Comparison of ENCODE assay signal across 8 cellular contexts in the genomic region with DNA sequence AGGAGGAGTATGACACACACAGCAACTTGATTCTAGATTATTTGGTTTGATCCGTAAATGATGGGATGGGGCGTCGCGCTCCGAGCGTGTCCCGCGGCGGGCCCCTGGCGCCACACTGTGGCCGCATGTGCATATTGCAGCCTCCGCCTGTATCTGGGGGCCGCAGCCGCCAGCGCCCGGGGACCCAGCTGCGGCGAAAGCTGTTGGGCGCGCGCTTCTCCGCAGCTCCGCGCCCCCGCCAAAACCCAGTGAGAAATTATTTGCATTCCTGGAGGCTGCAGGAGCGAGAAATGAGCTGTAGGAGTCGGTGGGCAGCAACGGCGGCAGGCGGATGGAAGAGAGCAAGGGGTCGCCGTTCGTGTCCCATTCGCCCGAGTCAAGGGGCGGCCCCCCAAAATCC. TPM values are rescaled to one million over a fixed set of nuclear protein-coding genes. Genes with fewer than 3 reads are reported as not detected.
A peak's percentile ranks its signal among the peaks of the same experiment; 100 is the strongest.
DNase-seq lines count a peak whose midpoint lies in the region; TF ChIP-seq lines count a peak whose summit lies in the region.
"Not testable (repeated sequence)": the region's sequence is repeated elsewhere in the genome, so short reads cannot be mapped to it uniquely, and the experiment has no call there.

No MANE protein-coding gene starts in this region.

- not testable (repeated sequence) for H3K23me2 ChIP-seq in H9 (ENCODE audit: insufficient read length, low read depth, low read length, poor library complexity, severe bottlenecking)

- not testable (repeated sequence) for H3K9me3 ChIP-seq in H9 (ENCODE audit: control insufficient read depth, low read depth, low read length); Karpas-422 (ENCODE audit: low read length); subcutaneous abdominal adipose tissue (ENCODE audit: control insufficient read depth in 5 of 5, low read length in 5 of 5)

- peak overlapping the region; percentile 94 to 98 (median 95); a peak in 6 of 7 replicates for H3K27ac Mint-ChIP-seq in H9
- H3K27ac Mint-ChIP-seq in neural crest cell (ENCODE audit: unreplicated experiment) = peak overlapping the region; percentile 99

- H3K36me3 ChIP-seq in Karpas-422 (ENCODE audit: insufficient read depth, low read length); subcutaneous abdominal adipose tissue (ENCODE audit: control insufficient read depth in 5 of 5, insufficient read depth in 5 of 5, low read length in 5 of 5): not testable (repeated sequence)

- not testable (repeated sequence) for H3K9ac ChIP-seq in H9 (ENCODE audit: extremely low read depth, insufficient read length, low read length)
- H3K9ac ChIP-seq in Karpas-422 (ENCODE audit: low read length) = peak overlapping the region; percentile 49; the same call in 1 of the 2 replicates
- H3K9ac ChIP-seq in subcutaneous abdominal adipose tissue (ENCODE audit: low read length in 5 of 5) = peak overlapping the region in 2 of 5 donors; percentile 20 to 59

- not testable (repeated sequence) for H3K18ac ChIP-seq in H9 (ENCODE audit: insufficient read length, low read depth, low read length)

- no CpG with 5 or more reads among the region's 36 CpGs for WGBS in H9 (ENCODE audit: extremely low coverage, insufficient read length, low lambda C conversion rate)

- H3K4ac ChIP-seq in H9 (ENCODE audit: low read depth, low read length) = not testable (repeated sequence)

- H2BK120ac ChIP-seq in H9 (ENCODE audit: low read depth, low read length, poor library complexity, severe bottlenecking) = not testable (repeated sequence)

- H2BK15ac ChIP-seq in H9 (ENCODE audit: low read depth, low read length) = not testable (repeated sequence)

- H3K23ac ChIP-seq in H9 (ENCODE audit: insufficient read length, low read depth, low read length) = not testable (repeated sequence)

- not testable (repeated sequence) for H3K79me2 ChIP-seq in H9 (ENCODE audit: insufficient read depth, low read length); Karpas-422 (ENCODE audit: low read length)

- not testable (repeated sequence) for H2AFZ ChIP-seq in H9 (ENCODE audit: low read length); Karpas-422 (ENCODE audit: low read length)

- not testable (repeated sequence) for H2AK5ac ChIP-seq in H9 (ENCODE audit: insufficient read length, low read length)

- not testable (repeated sequence) for H4K8ac ChIP-seq in H9 (replicated peaks; ENCODE audit: insufficient read length, low read depth, low read length)

- H3K4me1 Mint-ChIP-seq in H9, neural crest cell: not testable (repeated sequence)

- H3K27me3 ChIP-seq in H9 (ENCODE audit: insufficient read depth, low read length); Karpas-422 (ENCODE audit: low read length); subcutaneous abdominal adipose tissue (ENCODE audit: control insufficient read depth in 5 of 5, insufficient read depth in 4 of 5, low read length in 5 of 5): not testable (repeated sequence)

- H2BK5ac ChIP-seq in H9 (ENCODE audit: insufficient read length, low read length) = not testable (repeated sequence)

- peak overlapping the region; percentile 53; the same call in 1 of the 2 replicates for H3K4me3 ChIP-seq in Karpas-422 (ENCODE audit: low read length)
- H3K4me3 ChIP-seq in subcutaneous abdominal adipose tissue (ENCODE audit: low read depth in 1 of 5, low read length in 5 of 5) = peak overlapping the region in 3 of 5 donors; percentile 47 to 56 (median 47)

- H2BK12ac ChIP-seq in H9 (ENCODE audit: insufficient read length, low read depth, low read length) = not testable (repeated sequence)

- not testable (repeated sequence) for H4K91ac ChIP-seq in H9 (ENCODE audit: insufficient read length, low read depth, low read length)

- TF ChIP-seq CTCF in H9 (conservative IDR thresholded peaks at IDR 0.05) (peak; percentile 49), neural crest cell (conservative IDR thresholded peaks at IDR 0.05) (peak; percentile 69)

- H3K9me3 Mint-ChIP-seq in H9, neural crest cell: not testable (repeated sequence)

- not testable (repeated sequence) for H3K36me3 Mint-ChIP-seq in H9 (ENCODE audit: insufficient read depth in 1 of 3, low read depth in 3 of 3); neural crest cell (ENCODE audit: low read depth)

- not testable (repeated sequence) for H3K14ac ChIP-seq in H9 (ENCODE audit: insufficient read depth, low read length)

- H3K56ac ChIP-seq in H9 (ENCODE audit: insufficient read length, low read depth, low read length) = not testable (repeated sequence)

- H3T11ph ChIP-seq in H9 (ENCODE audit: low read length) = not testable (repeated sequence)

- not testable (repeated sequence) for H3K27ac ChIP-seq in H9 (ENCODE audit: insufficient read length, low read depth, low read length); Karpas-422 (ENCODE audit: low read length); subcutaneous abdominal adipose tissue (ENCODE audit: low read depth, low read length)

- H3K4me3 Mint-ChIP-seq in H9 (peak overlapping the region; percentile 91 to 97), neural crest cell (peak overlapping the region; percentile 99)

- not testable (repeated sequence) for H4K20me1 ChIP-seq in H9 (ENCODE audit: control insufficient read depth, insufficient read depth, insufficient read length); Karpas-422 (ENCODE audit: insufficient read depth, low read depth, low read length)

- not testable (repeated sequence) for H3K4me2 ChIP-seq in H9 (ENCODE audit: insufficient read depth, insufficient read length, low read length)
- peak overlapping the region; percentile 38 for H3K4me2 ChIP-seq in Karpas-422 (ENCODE audit: low read depth, low read length, poor library complexity, severe bottlenecking)

- H3K4me1 ChIP-seq in H9 (ENCODE audit: insufficient read depth, low read length); Karpas-422 (ENCODE audit: low read length); subcutaneous abdominal adipose tissue (ENCODE audit: control insufficient read depth in 5 of 5, insufficient read depth in 5 of 5, low read length in 5 of 5): not testable (repeated sequence)

- H3K27me3 Mint-ChIP-seq in H9 (ENCODE audit: low read depth); neural crest cell (ENCODE audit: low read depth): not testable (repeated sequence)

- DNase-seq in ELR (ENCODE audit: low read depth) (peak; percentile 32), H9 (peak; percentile 58), Karpas-422 (peak; percentile 80), T follicular helper cell (ENCODE audit: low read depth) (peak; percentile 22), glomerular visceral epithelial cell (ENCODE audit: extremely low spot score) (peak; percentile 62), neural crest cell (ENCODE audit: low read depth, low spot score) (peak; percentile 51)
- DNase-seq in activated naive CD8-positive, alpha-beta T cell treated with anti-CD3 and anti-CD28 coated beads, Interleukin-2, amount 50 U/mL, for 16 hours (ENCODE audit: low read depth, low spot score) = peak; percentile 9

- H3K9me2 ChIP-seq in Karpas-422 (replicated peaks; ENCODE audit: insufficient read depth, low read length) = not testable (repeated sequence)

- H3K79me1 ChIP-seq in H9 (ENCODE audit: insufficient read depth, low read depth, low read length, poor library complexity, severe bottlenecking) = not testable (repeated sequence)

- H2BK20ac ChIP-seq in H9 (ENCODE audit: low read depth, low read length, poor library complexity, severe bottlenecking) = not testable (repeated sequence)

- H4K5ac ChIP-seq in H9 (ENCODE audit: insufficient read length, low read depth, low read length) = not testable (repeated sequence)

RNA-seq across cellular contexts. Expression of a gene that starts 10.0 kb away (rescaled TPM):
- total RNA-seq in H9 (2021) (not detected in 2 replicates), neural crest cell (not detected in 2 replicates)
- total RNA-seq in Karpas-422 (2014; rRNA removed; shearing (Covaris generic); ENCODE audit: low replicate concordance) = not detected in 2 replicates

Comparison
In these comparisons a context has a peak if more than half of its experiments do, and no peak if none do; other contexts are left out.
1. DNase-seq: peak in every context shown above with its lines; median percentile 80 in Karpas-422; 62 in glomerular visceral epithelial cell; 58 in H9; 51 in neural crest cell; 32 in ELR; 22 in T follicular helper cell; 9 in activated naive CD8-positive, alpha-beta T cell treated with anti-CD3 and anti-CD28 coated beads, Interleukin-2, amount 50 U/mL, for 16 hours.